ENCODE assay signal across 1 cellular context in the genomic region with DNA sequence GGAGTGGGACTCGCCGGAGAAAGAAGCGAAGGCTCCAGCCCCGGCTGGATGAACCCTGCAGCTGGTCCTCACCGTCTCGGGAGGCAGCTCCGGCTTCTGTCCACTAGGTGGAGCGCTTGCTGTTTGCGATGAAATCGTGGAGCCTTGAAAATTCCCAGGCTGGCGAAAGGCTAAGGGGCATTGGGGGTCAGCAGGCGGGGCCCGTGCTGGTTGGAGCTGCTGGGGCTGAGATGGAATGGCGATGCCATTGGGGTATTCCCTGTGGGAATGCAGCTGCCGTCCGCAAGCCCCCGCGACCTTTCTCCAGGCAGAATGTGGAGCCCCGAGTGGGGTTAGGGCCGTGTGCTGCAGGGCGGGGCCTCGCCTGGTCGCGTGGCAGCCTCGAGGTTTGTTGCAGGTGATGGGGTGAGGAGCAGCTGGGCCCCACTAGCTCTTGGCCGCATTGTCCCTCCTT.
TF ChIP-seq lines count a peak whose summit lies in the region.

No MANE protein-coding gene starts in this region.

TF ChIP-seq in HepG2, 621 proteins besides CTCF, POLR2A, EP300 and RAD21 (continued from another document and continues in another):
- 0 out of 2 replicates have a peak, but pooled peaks have one; percentile 15 for TF ChIP-seq ELF1 (CRISPR knock-in tag; IDR thresholded peaks at IDR 0.05)
- no peak for TF ChIP-seq ATF7-NPFF (CRISPR knock-in tag; IDR thresholded peaks at IDR 0.05; ENCODE audit: low read depth)
- TF ChIP-seq, protein P1, sequence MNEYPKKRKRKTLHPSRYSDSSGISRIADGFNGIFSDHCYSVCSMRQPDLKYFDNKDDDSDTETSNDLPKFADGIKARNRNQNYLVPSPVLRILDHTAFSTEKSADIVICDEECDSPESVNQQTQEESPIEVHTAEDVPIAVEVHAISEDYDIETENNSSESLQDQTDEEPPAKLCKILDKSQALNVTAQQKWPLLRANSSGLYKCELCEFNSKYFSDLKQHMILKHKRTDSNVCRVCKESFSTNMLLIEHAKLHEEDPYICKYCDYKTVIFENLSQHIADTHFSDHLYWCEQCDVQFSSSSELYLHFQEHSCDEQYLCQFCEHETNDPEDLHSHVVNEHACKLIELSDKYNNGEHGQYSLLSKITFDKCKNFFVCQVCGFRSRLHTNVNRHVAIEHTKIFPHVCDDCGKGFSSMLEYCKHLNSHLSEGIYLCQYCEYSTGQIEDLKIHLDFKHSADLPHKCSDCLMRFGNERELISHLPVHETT (CRISPR knock-in tag; conservative IDR thresholded peaks at IDR 0.05): no peak
- TF ChIP-seq ZFP36L2 (CRISPR knock-in tag; IDR thresholded peaks at IDR 0.05): no peak; the same call in 1 of the 2 replicates
- TF ChIP-seq MTERF4 (CRISPR knock-in tag; IDR thresholded peaks at IDR 0.05): no peak
- no peak for TF ChIP-seq ZNF10 (CRISPR knock-in tag; IDR thresholded peaks at IDR 0.05; ENCODE audit: borderline replicate concordance, low read depth)
- no peak for TF ChIP-seq ZNF24 (IDR thresholded peaks at IDR 0.05)
- TF ChIP-seq ZNF609 (CRISPR knock-in tag; IDR thresholded peaks at IDR 0.05; ENCODE audit: borderline replicate concordance): no peak
- TF ChIP-seq ZNF768 (CRISPR knock-in tag; IDR thresholded peaks at IDR 0.05): peak; percentile 53
- TF ChIP-seq PRDM4 (CRISPR knock-in tag; IDR thresholded peaks at IDR 0.05; ENCODE audit: borderline replicate concordance): no peak
- no peak for TF ChIP-seq JUNB (CRISPR knock-in tag; IDR thresholded peaks at IDR 0.05; ENCODE audit: borderline replicate concordance)
- no peak for TF ChIP-seq KMT2B (CRISPR knock-in tag; IDR thresholded peaks at IDR 0.05)
- TF ChIP-seq SRSF9 (IDR thresholded peaks at IDR 0.05; ENCODE audit: borderline replicate concordance, insufficient read depth, low read depth, low read length, poor library complexity, severe bottlenecking): no peak
- TF ChIP-seq, protein P2, sequence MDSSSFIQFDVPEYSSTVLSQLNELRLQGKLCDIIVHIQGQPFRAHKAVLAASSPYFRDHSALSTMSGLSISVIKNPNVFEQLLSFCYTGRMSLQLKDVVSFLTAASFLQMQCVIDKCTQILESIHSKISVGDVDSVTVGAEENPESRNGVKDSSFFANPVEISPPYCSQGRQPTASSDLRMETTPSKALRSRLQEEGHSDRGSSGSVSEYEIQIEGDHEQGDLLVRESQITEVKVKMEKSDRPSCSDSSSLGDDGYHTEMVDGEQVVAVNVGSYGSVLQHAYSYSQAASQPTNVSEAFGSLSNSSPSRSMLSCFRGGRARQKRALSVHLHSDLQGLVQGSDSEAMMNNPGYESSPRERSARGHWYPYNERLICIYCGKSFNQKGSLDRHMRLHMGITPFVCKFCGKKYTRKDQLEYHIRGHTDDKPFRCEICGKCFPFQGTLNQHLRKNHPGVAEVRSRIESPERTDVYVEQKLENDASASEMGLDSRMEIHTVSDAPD (CRISPR knock-in tag; IDR thresholded peaks at IDR 0.05): no peak
- TF ChIP-seq, protein P3, sequence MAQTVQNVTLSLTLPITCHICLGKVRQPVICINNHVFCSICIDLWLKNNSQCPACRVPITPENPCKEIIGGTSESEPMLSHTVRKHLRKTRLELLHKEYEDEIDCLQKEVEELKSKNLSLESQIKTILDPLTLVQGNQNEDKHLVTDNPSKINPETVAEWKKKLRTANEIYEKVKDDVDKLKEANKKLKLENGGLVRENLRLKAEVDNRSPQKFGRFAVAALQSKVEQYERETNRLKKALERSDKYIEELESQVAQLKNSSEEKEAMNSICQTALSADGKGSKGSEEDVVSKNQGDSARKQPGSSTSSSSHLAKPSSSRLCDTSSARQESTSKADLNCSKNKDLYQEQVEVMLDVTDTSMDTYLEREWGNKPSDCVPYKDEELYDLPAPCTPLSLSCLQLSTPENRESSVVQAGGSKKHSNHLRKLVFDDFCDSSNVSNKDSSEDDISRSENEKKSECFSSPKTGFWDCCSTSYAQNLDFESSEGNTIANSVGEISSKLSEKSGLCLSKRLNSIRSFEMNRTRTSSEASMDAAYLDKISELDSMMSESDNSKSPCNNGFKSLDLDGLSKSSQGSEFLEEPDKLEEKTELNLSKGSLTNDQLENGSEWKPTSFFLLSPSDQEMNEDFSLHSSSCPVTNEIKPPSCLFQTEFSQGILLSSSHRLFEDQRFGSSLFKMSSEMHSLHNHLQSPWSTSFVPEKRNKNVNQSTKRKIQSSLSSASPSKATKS (CRISPR knock-in tag; IDR thresholded peaks at IDR 0.05): no peak
- TF ChIP-seq, protein P4, sequence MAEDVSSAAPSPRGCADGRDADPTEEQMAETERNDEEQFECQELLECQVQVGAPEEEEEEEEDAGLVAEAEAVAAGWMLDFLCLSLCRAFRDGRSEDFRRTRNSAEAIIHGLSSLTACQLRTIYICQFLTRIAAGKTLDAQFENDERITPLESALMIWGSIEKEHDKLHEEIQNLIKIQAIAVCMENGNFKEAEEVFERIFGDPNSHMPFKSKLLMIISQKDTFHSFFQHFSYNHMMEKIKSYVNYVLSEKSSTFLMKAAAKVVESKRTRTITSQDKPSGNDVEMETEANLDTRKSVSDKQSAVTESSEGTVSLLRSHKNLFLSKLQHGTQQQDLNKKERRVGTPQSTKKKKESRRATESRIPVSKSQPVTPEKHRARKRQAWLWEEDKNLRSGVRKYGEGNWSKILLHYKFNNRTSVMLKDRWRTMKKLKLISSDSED (CRISPR knock-in tag; IDR thresholded peaks at IDR 0.05): no peak
- TF ChIP-seq NFATC3 (CRISPR knock-in tag; IDR thresholded peaks at IDR 0.05): no peak
- TF ChIP-seq, protein P5, sequence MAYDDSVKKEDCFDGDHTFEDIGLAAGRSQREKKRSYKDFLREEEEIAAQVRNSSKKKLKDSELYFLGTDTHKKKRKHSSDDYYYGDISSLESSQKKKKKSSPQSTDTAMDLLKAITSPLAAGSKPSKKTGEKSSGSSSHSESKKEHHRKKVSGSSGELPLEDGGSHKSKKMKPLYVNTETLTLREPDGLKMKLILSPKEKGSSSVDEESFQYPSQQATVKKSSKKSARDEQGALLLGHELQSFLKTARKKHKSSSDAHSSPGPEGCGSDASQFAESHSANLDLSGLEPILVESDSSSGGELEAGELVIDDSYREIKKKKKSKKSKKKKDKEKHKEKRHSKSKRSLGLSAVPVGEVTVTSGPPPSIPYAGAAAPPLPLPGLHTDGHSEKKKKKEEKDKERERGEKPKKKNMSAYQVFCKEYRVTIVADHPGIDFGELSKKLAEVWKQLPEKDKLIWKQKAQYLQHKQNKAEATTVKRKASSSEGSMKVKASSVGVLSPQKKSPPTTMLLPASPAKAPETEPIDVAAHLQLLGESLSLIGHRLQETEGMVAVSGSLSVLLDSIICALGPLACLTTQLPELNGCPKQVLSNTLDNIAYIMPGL (CRISPR knock-in tag; IDR thresholded peaks at IDR 0.05; ENCODE audit: borderline replicate concordance in 1 of 2, low read depth in 1 of 2): peak; percentile 21 to 74; a peak in 1 of 4 replicates
- no peak for TF ChIP-seq TOE1 (CRISPR knock-in tag; IDR thresholded peaks at IDR 0.05)
- TF ChIP-seq NR2F6 (IDR thresholded peaks at IDR 0.05): peak; percentile 65; the same call in 1 of the 2 replicates
- TF ChIP-seq NR2F6 (CRISPR knock-in tag; IDR thresholded peaks at IDR 0.05): peak; percentile 77; the same call in 1 of the 2 replicates
- no peak for TF ChIP-seq DPF2 (CRISPR knock-in tag; IDR thresholded peaks at IDR 0.05; ENCODE audit: borderline replicate concordance, low read depth)
- no peak for TF ChIP-seq FIP1L1 (IDR thresholded peaks at IDR 0.05; ENCODE audit: borderline replicate concordance, insufficient read depth, low read depth, low read length)
- no peak for TF ChIP-seq ZKSCAN5 (CRISPR knock-in tag; IDR thresholded peaks at IDR 0.05)
- no peak for TF ChIP-seq CCDC6 (CRISPR knock-in tag; IDR thresholded peaks at IDR 0.05)
- TF ChIP-seq ZNF788 (CRISPR knock-in tag; IDR thresholded peaks at IDR 0.05; ENCODE audit: borderline replicate concordance): no peak
- TF ChIP-seq, protein P6, sequence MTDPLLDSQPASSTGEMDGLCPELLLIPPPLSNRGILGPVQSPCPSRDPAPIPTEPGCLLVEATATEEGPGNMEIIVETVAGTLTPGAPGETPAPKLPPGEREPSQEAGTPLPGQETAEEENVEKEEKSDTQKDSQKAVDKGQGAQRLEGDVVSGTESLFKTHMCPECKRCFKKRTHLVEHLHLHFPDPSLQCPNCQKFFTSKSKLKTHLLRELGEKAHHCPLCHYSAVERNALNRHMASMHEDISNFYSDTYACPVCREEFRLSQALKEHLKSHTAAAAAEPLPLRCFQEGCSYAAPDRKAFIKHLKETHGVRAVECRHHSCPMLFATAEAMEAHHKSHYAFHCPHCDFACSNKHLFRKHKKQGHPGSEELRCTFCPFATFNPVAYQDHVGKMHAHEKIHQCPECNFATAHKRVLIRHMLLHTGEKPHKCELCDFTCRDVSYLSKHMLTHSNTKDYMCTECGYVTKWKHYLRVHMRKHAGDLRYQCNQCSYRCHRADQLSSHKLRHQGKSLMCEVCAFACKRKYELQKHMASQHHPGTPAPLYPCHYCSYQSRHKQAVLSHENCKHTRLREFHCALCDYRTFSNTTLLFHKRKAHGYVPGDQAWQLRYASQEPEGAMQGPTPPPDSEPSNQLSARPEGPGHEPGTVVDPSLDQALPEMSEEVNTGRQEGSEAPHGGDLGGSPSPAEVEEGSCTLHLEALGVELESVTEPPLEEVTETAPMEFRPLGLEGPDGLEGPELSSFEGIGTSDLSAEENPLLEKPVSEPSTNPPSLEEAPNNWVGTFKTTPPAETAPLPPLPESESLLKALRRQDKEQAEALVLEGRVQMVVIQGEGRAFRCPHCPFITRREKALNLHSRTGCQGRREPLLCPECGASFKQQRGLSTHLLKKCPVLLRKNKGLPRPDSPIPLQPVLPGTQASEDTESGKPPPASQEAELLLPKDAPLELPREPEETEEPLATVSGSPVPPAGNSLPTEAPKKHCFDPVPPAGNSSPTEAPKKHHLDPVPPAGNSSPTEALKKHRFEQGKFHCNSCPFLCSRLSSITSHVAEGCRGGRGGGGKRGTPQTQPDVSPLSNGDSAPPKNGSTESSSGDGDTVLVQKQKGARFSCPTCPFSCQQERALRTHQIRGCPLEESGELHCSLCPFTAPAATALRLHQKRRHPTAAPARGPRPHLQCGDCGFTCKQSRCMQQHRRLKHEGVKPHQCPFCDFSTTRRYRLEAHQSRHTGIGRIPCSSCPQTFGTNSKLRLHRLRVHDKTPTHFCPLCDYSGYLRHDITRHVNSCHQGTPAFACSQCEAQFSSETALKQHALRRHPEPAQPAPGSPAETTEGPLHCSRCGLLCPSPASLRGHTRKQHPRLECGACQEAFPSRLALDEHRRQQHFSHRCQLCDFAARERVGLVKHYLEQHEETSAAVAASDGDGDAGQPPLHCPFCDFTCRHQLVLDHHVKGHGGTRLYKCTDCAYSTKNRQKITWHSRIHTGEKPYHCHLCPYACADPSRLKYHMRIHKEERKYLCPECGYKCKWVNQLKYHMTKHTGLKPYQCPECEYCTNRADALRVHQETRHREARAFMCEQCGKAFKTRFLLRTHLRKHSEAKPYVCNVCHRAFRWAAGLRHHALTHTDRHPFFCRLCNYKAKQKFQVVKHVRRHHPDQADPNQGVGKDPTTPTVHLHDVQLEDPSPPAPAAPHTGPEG (CRISPR knock-in tag; IDR thresholded peaks at IDR 0.05): no peak
- TF ChIP-seq KAT7 (CRISPR knock-in tag; IDR thresholded peaks at IDR 0.05; ENCODE audit: borderline replicate concordance): no peak
- TF ChIP-seq NBN (conservative IDR thresholded peaks at IDR 0.05): no peak
